Comparison of ENCODE assay signal across 1 cellular context in the genomic region with DNA sequence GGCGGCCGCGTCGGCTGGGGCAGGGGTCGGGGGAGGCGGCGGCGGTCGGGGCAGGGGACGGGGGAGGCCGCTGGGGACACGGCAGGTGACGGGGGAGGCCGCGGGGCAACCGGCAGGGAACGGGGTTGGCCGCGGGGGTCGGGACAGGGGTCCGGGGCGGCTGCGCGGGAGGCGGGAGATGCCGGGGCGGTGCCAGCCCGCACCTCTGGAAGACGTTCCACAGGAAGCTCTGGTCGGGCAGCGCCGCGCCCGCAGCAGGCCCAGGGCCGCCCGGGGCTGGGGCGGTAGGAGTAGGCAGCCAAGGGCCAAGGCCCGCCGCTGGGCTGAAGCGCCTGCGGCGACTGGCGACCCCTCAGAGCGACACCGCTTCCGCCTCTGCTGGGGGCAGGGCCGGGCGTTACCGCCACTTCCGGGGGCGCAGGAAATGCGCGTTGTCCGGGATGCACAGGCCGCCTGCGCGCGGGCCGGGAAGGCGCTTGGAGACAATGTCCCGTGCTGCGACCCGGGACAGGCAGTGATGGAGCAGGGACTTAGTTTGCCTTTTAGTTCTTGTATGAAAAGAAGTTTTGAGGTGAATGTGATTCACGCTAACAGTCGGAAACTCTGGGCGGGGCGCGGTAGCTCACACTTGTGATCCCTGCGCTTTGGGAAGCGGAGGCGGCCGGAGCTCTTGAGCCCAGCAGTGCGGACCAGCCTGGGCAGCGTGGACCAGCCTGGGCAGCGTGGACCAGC.
TF ChIP-seq lines count a peak whose summit lies in the region.

No MANE protein-coding gene starts in this region.

TF ChIP-seq in HepG2, 621 proteins besides CTCF, POLR2A, EP300 and RAD21 (continued from another document and continues in another):
- TF ChIP-seq, protein P1, sequence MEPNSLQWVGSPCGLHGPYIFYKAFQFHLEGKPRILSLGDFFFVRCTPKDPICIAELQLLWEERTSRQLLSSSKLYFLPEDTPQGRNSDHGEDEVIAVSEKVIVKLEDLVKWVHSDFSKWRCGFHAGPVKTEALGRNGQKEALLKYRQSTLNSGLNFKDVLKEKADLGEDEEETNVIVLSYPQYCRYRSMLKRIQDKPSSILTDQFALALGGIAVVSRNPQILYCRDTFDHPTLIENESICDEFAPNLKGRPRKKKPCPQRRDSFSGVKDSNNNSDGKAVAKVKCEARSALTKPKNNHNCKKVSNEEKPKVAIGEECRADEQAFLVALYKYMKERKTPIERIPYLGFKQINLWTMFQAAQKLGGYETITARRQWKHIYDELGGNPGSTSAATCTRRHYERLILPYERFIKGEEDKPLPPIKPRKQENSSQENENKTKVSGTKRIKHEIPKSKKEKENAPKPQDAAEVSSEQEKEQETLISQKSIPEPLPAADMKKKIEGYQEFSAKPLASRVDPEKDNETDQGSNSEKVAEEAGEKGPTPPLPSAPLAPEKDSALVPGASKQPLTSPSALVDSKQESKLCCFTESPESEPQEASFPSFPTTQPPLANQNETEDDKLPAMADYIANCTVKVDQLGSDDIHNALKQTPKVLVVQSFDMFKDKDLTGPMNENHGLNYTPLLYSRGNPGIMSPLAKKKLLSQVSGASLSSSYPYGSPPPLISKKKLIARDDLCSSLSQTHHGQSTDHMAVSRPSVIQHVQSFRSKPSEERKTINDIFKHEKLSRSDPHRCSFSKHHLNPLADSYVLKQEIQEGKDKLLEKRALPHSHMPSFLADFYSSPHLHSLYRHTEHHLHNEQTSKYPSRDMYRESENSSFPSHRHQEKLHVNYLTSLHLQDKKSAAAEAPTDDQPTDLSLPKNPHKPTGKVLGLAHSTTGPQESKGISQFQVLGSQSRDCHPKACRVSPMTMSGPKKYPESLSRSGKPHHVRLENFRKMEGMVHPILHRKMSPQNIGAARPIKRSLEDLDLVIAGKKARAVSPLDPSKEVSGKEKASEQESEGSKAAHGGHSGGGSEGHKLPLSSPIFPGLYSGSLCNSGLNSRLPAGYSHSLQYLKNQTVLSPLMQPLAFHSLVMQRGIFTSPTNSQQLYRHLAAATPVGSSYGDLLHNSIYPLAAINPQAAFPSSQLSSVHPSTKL (CRISPR knock-in tag; IDR thresholded peaks at IDR 0.05) = peak; percentile 52; the same call in 1 of the 2 replicates
- TF ChIP-seq MEF2D (CRISPR knock-in tag; IDR thresholded peaks at IDR 0.05) (peak; percentile 44; the same call in 1 of the 2 replicates), ZSCAN21 (CRISPR knock-in tag; IDR thresholded peaks at IDR 0.05; ENCODE audit: borderline replicate concordance) (peak; percentile 76; the same call in 1 of the 2 replicates), HOXA9 (CRISPR knock-in tag; IDR thresholded peaks at IDR 0.05; ENCODE audit: borderline replicate concordance) (no peak), ZNF20 (CRISPR knock-in tag; IDR thresholded peaks at IDR 0.05) (no peak), NCOR1 (IDR thresholded peaks at IDR 0.05; ENCODE audit: borderline replicate concordance, low read length) (no peak), GTF3A (CRISPR knock-in tag; conservative IDR thresholded peaks at IDR 0.05) (no peak), MEIS2 (CRISPR knock-in tag; IDR thresholded peaks at IDR 0.05) (no peak; the same call in 1 of the 2 replicates), ZKSCAN5 (CRISPR knock-in tag; IDR thresholded peaks at IDR 0.05) (no peak), ZNF552 (CRISPR knock-in tag; IDR thresholded peaks at IDR 0.05; ENCODE audit: borderline replicate concordance) (peak; percentile 72; the same call in 1 of the 2 replicates), ZNF350 (CRISPR knock-in tag; IDR thresholded peaks at IDR 0.05; ENCODE audit: borderline replicate concordance, low read depth) (peak; percentile 62), SP1 (IDR thresholded peaks at IDR 0.05) (no peak), SP1 (CRISPR knock-in tag; IDR thresholded peaks at IDR 0.05) (peak; percentile 66), ZNF772 (CRISPR knock-in tag; IDR thresholded peaks at IDR 0.05) (peak; percentile 65; the same call in 1 of the 2 replicates), ETV5 (CRISPR knock-in tag; IDR thresholded peaks at IDR 0.05; ENCODE audit: borderline replicate concordance) (peak; percentile 95), ZMAT3 (CRISPR knock-in tag; conservative IDR thresholded peaks at IDR 0.05) (peak; percentile 60; the same call in 1 of the 2 replicates), JARID2 (CRISPR knock-in tag; IDR thresholded peaks at IDR 0.05; ENCODE audit: insufficient replicate concordance) (peak; percentile 39), RXRB (CRISPR knock-in tag; IDR thresholded peaks at IDR 0.05; ENCODE audit: borderline replicate concordance) (peak; percentile 46; the same call in 1 of the 2 replicates), GATAD2A (CRISPR knock-in tag; IDR thresholded peaks at IDR 0.05) (peak; percentile 63), FOXK1 (CRISPR knock-in tag; IDR thresholded peaks at IDR 0.05; ENCODE audit: borderline replicate concordance, low read depth) (peak; percentile 46; the same call in 1 of the 2 replicates), TSC22D2 (CRISPR knock-in tag; IDR thresholded peaks at IDR 0.05; ENCODE audit: borderline replicate concordance) (peak; percentile 55; the same call in 1 of the 2 replicates), ZIK1 (CRISPR knock-in tag; IDR thresholded peaks at IDR 0.05; ENCODE audit: borderline replicate concordance, low read depth) (peak; percentile 54; the same call in 1 of the 2 replicates), MAF1 (CRISPR knock-in tag; IDR thresholded peaks at IDR 0.05; ENCODE audit: borderline replicate concordance) (peak; percentile 76; the same call in 1 of the 2 replicates), ZBTB20 (CRISPR knock-in tag; IDR thresholded peaks at IDR 0.05; ENCODE audit: borderline replicate concordance, low read depth) (peak; percentile 27; the same call in 1 of the 2 replicates)
- TF ChIP-seq, protein P2, sequence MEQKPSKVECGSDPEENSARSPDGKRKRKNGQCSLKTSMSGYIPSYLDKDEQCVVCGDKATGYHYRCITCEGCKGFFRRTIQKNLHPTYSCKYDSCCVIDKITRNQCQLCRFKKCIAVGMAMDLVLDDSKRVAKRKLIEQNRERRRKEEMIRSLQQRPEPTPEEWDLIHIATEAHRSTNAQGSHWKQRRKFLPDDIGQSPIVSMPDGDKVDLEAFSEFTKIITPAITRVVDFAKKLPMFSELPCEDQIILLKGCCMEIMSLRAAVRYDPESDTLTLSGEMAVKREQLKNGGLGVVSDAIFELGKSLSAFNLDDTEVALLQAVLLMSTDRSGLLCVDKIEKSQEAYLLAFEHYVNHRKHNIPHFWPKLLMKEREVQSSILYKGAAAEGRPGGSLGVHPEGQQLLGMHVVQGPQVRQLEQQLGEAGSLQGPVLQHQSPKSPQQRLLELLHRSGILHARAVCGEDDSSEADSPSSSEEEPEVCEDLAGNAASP (CRISPR knock-in tag; IDR thresholded peaks at IDR 0.05; ENCODE audit: borderline replicate concordance) = peak; percentile 62
- TF ChIP-seq, protein P3, sequence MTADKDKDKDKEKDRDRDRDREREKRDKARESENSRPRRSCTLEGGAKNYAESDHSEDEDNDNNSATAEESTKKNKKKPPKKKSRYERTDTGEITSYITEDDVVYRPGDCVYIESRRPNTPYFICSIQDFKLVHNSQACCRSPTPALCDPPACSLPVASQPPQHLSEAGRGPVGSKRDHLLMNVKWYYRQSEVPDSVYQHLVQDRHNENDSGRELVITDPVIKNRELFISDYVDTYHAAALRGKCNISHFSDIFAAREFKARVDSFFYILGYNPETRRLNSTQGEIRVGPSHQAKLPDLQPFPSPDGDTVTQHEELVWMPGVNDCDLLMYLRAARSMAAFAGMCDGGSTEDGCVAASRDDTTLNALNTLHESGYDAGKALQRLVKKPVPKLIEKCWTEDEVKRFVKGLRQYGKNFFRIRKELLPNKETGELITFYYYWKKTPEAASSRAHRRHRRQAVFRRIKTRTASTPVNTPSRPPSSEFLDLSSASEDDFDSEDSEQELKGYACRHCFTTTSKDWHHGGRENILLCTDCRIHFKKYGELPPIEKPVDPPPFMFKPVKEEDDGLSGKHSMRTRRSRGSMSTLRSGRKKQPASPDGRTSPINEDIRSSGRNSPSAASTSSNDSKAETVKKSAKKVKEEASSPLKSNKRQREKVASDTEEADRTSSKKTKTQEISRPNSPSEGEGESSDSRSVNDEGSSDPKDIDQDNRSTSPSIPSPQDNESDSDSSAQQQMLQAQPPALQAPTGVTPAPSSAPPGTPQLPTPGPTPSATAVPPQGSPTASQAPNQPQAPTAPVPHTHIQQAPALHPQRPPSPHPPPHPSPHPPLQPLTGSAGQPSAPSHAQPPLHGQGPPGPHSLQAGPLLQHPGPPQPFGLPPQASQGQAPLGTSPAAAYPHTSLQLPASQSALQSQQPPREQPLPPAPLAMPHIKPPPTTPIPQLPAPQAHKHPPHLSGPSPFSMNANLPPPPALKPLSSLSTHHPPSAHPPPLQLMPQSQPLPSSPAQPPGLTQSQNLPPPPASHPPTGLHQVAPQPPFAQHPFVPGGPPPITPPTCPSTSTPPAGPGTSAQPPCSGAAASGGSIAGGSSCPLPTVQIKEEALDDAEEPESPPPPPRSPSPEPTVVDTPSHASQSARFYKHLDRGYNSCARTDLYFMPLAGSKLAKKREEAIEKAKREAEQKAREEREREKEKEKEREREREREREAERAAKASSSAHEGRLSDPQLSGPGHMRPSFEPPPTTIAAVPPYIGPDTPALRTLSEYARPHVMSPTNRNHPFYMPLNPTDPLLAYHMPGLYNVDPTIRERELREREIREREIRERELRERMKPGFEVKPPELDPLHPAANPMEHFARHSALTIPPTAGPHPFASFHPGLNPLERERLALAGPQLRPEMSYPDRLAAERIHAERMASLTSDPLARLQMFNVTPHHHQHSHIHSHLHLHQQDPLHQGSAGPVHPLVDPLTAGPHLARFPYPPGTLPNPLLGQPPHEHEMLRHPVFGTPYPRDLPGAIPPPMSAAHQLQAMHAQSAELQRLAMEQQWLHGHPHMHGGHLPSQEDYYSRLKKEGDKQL (CRISPR knock-in tag; IDR thresholded peaks at IDR 0.05; ENCODE audit: low read depth) = peak; percentile 26; the same call in 1 of the 2 replicates
- TF ChIP-seq, protein P4, sequence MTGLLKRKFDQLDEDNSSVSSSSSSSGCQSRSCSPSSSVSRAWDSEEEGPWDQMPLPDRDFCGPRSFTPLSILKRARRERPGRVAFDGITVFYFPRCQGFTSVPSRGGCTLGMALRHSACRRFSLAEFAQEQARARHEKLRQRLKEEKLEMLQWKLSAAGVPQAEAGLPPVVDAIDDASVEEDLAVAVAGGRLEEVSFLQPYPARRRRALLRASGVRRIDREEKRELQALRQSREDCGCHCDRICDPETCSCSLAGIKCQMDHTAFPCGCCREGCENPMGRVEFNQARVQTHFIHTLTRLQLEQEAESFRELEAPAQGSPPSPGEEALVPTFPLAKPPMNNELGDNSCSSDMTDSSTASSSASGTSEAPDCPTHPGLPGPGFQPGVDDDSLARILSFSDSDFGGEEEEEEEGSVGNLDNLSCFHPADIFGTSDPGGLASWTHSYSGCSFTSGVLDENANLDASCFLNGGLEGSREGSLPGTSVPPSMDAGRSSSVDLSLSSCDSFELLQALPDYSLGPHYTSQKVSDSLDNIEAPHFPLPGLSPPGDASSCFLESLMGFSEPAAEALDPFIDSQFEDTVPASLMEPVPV (CRISPR knock-in tag; IDR thresholded peaks at IDR 0.05) = no peak; the same call in 1 of the 2 replicates
- TF ChIP-seq, protein P5, sequence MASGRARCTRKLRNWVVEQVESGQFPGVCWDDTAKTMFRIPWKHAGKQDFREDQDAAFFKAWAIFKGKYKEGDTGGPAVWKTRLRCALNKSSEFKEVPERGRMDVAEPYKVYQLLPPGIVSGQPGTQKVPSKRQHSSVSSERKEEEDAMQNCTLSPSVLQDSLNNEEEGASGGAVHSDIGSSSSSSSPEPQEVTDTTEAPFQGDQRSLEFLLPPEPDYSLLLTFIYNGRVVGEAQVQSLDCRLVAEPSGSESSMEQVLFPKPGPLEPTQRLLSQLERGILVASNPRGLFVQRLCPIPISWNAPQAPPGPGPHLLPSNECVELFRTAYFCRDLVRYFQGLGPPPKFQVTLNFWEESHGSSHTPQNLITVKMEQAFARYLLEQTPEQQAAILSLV (CRISPR knock-in tag; IDR thresholded peaks at IDR 0.05; ENCODE audit: borderline replicate concordance) = peak; percentile 76; the same call in 1 of the 2 replicates
- TF ChIP-seq, protein P6, sequence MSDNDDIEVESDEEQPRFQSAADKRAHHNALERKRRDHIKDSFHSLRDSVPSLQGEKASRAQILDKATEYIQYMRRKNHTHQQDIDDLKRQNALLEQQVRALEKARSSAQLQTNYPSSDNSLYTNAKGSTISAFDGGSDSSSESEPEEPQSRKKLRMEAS (IDR thresholded peaks at IDR 0.05) = peak; percentile 91
